Comparison of ENCODE assay signal across 13 cellular contexts in the genomic region with DNA sequence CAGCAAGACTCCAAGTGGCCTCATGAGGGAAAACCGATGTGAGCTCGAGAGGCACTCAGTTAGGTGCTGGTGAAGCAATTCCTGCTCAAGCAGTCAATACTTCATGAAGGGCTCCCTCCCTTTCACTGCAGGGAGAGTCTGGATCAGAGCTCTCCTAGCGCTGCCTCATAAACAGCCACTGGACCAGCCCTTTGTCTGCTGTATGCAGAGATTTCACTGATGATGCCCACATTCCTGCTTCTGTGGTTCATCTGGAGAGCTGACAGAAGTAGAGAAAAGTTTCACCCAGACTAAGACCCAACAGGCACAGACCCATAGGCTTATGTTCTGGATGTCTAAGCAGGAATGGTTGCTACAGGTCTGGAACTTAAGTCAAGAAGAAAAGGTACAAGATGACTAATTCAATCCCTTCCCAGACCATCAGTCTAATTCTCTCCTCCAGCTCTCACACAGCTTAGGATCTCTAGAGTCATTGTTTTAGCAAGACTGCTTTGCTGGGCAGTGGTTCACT. TPM values are rescaled to one million over a fixed set of nuclear protein-coding genes. Genes with fewer than 3 reads are reported as not detected.
DNase-seq lines count a peak whose midpoint lies in the region; ATAC-seq and TF ChIP-seq lines count a peak whose summit lies in the region.
"Had no signal": no experiment of that assay in that cellular context is flagged by ENCODE, and none has a peak within 500 bp of the region (broad histone marks: within the 10 kb centered on the region; RNA-seq: fewer than 3 reads in every experiment).

No MANE protein-coding gene starts in this region.

- H3K36me3 ChIP-seq in CD8-positive, alpha-beta memory T cell (ENCODE audit: insufficient read depth, low read length), result peaks cover 65% of the 10 kb centered on the region
- H3K36me3 ChIP-seq in Loucy (ENCODE audit: insufficient read depth, low read length), result peaks cover 47% of the 10 kb centered on the region; the same call in 1 of the 2 replicates

- H3K9me3 ChIP-seq in CD8-positive, alpha-beta memory T cell (ENCODE audit: low read length), result no peaks in the 10 kb centered on the region
- H3K9me3 ChIP-seq in Loucy (ENCODE audit: insufficient read depth, low read depth, low read length), result no peaks in the 10 kb centered on the region
- H3K9me3 ChIP-seq: body of pancreas, testis had no signal

- ATAC-seq in central memory CD8-positive, alpha-beta T cell (replicated peaks; ENCODE audit: extremely low read depth, poor library complexity, severe bottlenecking), result no peak
- ATAC-seq: body of pancreas, K562 had no signal

- H3K27ac Mint-ChIP-seq in CD8-positive, alpha-beta memory T cell, result peak overlapping the region; percentile 94 to 100 (median 98)
- H3K27ac Mint-ChIP-seq in central memory CD8-positive, alpha-beta T cell (ENCODE audit: low read depth), result peak overlapping the region; percentile 100

- intact Hi-C loops in posterior vena cava (cut with DNase I), result no loop called here

- CTCF ChIA-PET in CD8-positive, alpha-beta memory T cell (lab: Charles Lee), result interaction anchor here (0.9 to 7.7 kb wide), 6 partner anchors 8 to 157 kb away, joined by 3 to 48 read pairs (median 22); no protein-coding TSS in a partner anchor

- peaks cover 67% of the 10 kb centered on the region for H3K79me2 ChIP-seq in Loucy (ENCODE audit: insufficient read depth, low read length)

- peaks cover 41 to 94% (median 43%) of the 10 kb centered on the region in 3 donors for H3K36me3 Mint-ChIP-seq in CD8-positive, alpha-beta memory T cell
- peaks cover 94% of the 10 kb centered on the region for H3K36me3 Mint-ChIP-seq in central memory CD8-positive, alpha-beta T cell (ENCODE audit: insufficient read depth)

- peak overlapping the region; percentile 84 to 100 (median 99) for H3K4me3 Mint-ChIP-seq in CD8-positive, alpha-beta memory T cell
- H3K4me3 Mint-ChIP-seq in central memory CD8-positive, alpha-beta T cell, result peak overlapping the region; percentile 100

- DNase-seq in CD8-positive, alpha-beta memory T cell, result peak in 1 of 5 donors; percentile 3
- no peak for DNase-seq in central memory CD8-positive, alpha-beta T cell (ENCODE audit: low spot score in 2 of 2)
- peak; percentile 18 for DNase-seq in posterior vena cava (ENCODE audit: low spot score)
- DNase-seq in HCEC 1CT, result no peak
- no peak for DNase-seq in NCI-H146 (lab: John Stamatoyannopoulos, UW)
- no peak for DNase-seq in COR-L47 (lab: John Stamatoyannopoulos, UW)
- DNase-seq in NCI-H2107 (lab: John Stamatoyannopoulos, UW), result no peak
- DNase-seq: body of pancreas, NCI-H187 treated with DMSO at 0.1 percent for 48 hours, testis had no signal

- peaks cover 0 to 4% of the 10 kb centered on the region in 2 donors for H3K27me3 Mint-ChIP-seq in CD8-positive, alpha-beta memory T cell
- H3K27me3 Mint-ChIP-seq in central memory CD8-positive, alpha-beta T cell, result no peaks in the 10 kb centered on the region

- H3K9me3 Mint-ChIP-seq in CD8-positive, alpha-beta memory T cell, result peaks cover 0 to 4% (median 0%) of the 10 kb centered on the region in 5 donors
- no peaks in the 10 kb centered on the region for H3K9me3 Mint-ChIP-seq in central memory CD8-positive, alpha-beta T cell

- peaks cover 19% of the 10 kb centered on the region for H3F3A ChIP-seq in Loucy (ENCODE audit: low read depth)

- peak overlapping the region; percentile 97 for H3K4me3 ChIP-seq in CD8-positive, alpha-beta memory T cell (ENCODE audit: low read length)
- H3K4me3 ChIP-seq in Loucy (ENCODE audit: low read length, poor library complexity, severe bottlenecking), result peak overlapping the region; percentile 97
- H3K4me3 ChIP-seq: body of pancreas, K562, testis had no signal

- H3K9me2 ChIP-seq in Loucy (replicated peaks; ENCODE audit: low read depth, low read length), result no peaks in the 10 kb centered on the region

- H4K20me1 ChIP-seq in Loucy (ENCODE audit: insufficient read depth, low read length, poor library complexity, severe bottlenecking), result peaks cover 71% of the 10 kb centered on the region

- H3K9ac ChIP-seq in Loucy (ENCODE audit: low read depth, low read length, poor library complexity, severe bottlenecking), result peak overlapping the region; percentile 99

- peak overlapping the region; percentile 95 for H3K27ac ChIP-seq in CD8-positive, alpha-beta memory T cell (ENCODE audit: low read depth, low read length)
- H3K27ac ChIP-seq: body of pancreas, testis had no signal

- POLR2A ChIA-PET in CD8-positive, alpha-beta memory T cell (lab: Charles Lee), result interaction anchor here (3.1 to 6.8 kb wide), 3 partner anchors 8 to 26 kb away, joined by 23 to 150 read pairs (median 52); no protein-coding TSS in a partner anchor

- TF ChIP-seq CTCF in Loucy (conservative IDR thresholded peaks at IDR 0.05; ENCODE audit: low read length), result no peak

- H2AFZ ChIP-seq in Loucy (ENCODE audit: low read length), result no peak overlapping the region

- H3K4me2 ChIP-seq in Loucy (ENCODE audit: low read depth, low read length, poor library complexity, severe bottlenecking), result peak overlapping the region; percentile 92

- peaks cover 78% of the 10 kb centered on the region for H3K4me1 ChIP-seq in CD8-positive, alpha-beta memory T cell (ENCODE audit: insufficient read depth, low read length)
- H3K4me1 ChIP-seq in Loucy (ENCODE audit: insufficient read depth, low read length, poor library complexity, severe bottlenecking), result peaks cover 56% of the 10 kb centered on the region

- no peaks in the 10 kb centered on the region for H3K27me3 ChIP-seq in CD8-positive, alpha-beta memory T cell (ENCODE audit: insufficient read depth, low read length, poor library complexity, severe bottlenecking)
- peaks cover 7% of the 10 kb centered on the region for H3K27me3 ChIP-seq in Loucy (ENCODE audit: insufficient read depth, low read length, poor library complexity, severe bottlenecking)
- H3K27me3 ChIP-seq: body of pancreas, testis had no signal

- peaks cover 75 to 85% (median 76%) of the 10 kb centered on the region in 3 donors for H3K4me1 Mint-ChIP-seq in CD8-positive, alpha-beta memory T cell
- H3K4me1 Mint-ChIP-seq in central memory CD8-positive, alpha-beta T cell, result peaks cover 89% of the 10 kb centered on the region

RNA-seq across cellular contexts. Expression of gene UCP2, which starts 4.0 kb away (rescaled TPM):
- total RNA-seq in CD8-positive, alpha-beta memory T cell, result 100 to 1,000 TPM; 279 to 295 TPM
- 962 TPM for polyA plus RNA-seq in CD8-positive, alpha-beta memory T cell
- 10 to 100 TPM; 22.8 to 38.7 TPM for total RNA-seq in posterior vena cava

RNA-seq across cellular contexts. Expression of gene DNAJB13, which starts 27.8 kb away (rescaled TPM):
- under 1 TPM; 0.31 to 0.44 TPM for total RNA-seq in CD8-positive, alpha-beta memory T cell
- polyA plus RNA-seq in CD8-positive, alpha-beta memory T cell, result not detected
- total RNA-seq in posterior vena cava, result not detected
- total RNA-seq: K562, mesenteric fat pad had no signal

RNA-seq across cellular contexts. Expression of gene UCP3, which starts 30.3 kb away (rescaled TPM):
- total RNA-seq in CD8-positive, alpha-beta memory T cell, result 1 to 10 TPM; 2.8 to 2.9 TPM
- polyA plus RNA-seq in CD8-positive, alpha-beta memory T cell, result 0.36 TPM
- total RNA-seq in posterior vena cava, result 1 to 10 TPM; 1.1 to 1.9 TPM

Comparison
In these comparisons a context has a peak if more than half of its experiments do, and no peak if none do; other contexts are left out.
1. RNA of gene UCP2, which starts 4.0 kb away (total RNA-seq): 279 to 295 TPM in CD8-positive, alpha-beta memory T cell; 22.8 to 38.7 TPM in posterior vena cava; every median in the first group is over 4 times any median in the second.